Comparison of ENCODE assay signal across 8 cellular contexts in genomic region chr4:25861951-25862410, GRCh38. TPM values are rescaled to one million over a fixed set of nuclear protein-coding genes. Genes with fewer than 3 reads are reported as not detected.
DNase-seq lines count a peak whose midpoint lies in the region; ATAC-seq and TF ChIP-seq lines count a peak whose summit lies in the region.

No MANE protein-coding gene starts in this region.

- H3K9ac ChIP-seq in duodenal mucosa (ENCODE audit: low read depth in 1 of 2, low read length in 2 of 2) (peak overlapping the region; percentile 86 to 88), mucosa of rectum (ENCODE audit: low read depth in 1 of 2, low read length in 2 of 2) (peak overlapping the region; percentile 44 to 80)

- ATAC-seq in HG03442 (IDR thresholded peaks at IDR 0.05; ENCODE audit: unreplicated experiment) (peak; percentile 15), GM18861 (IDR thresholded peaks at IDR 0.05; ENCODE audit: unreplicated experiment) (no peak)

- H3K27me3 ChIP-seq in duodenal mucosa (ENCODE audit: control insufficient read depth in 1 of 2, insufficient read depth in 2 of 2, low read length in 2 of 2) = no peaks in the 10 kb centered on the region
- H3K27me3 ChIP-seq in mucosa of rectum (ENCODE audit: control insufficient read depth in 2 of 2, insufficient read depth in 2 of 2, low read length in 2 of 2) = no peaks in the 10 kb centered on the region
- H3K27me3 ChIP-seq in vagina = no peaks in the 10 kb centered on the region

- DNase-seq in activated gamma-delta T cell treated with Interleukin-2 at 50 U/mL for 16 hours = peak; percentile 11
- DNase-seq in activated gamma-delta T cell (lab: John Stamatoyannopoulos, UW) = no peak
- DNase-seq in vagina (ENCODE audit: extremely low spot score in 2 of 2) = no peak

- no peak for TF ChIP-seq POLR2A in vagina (IDR thresholded peaks at IDR 0.05)

- H3K4me3 ChIP-seq in duodenal mucosa (ENCODE audit: low read depth in 1 of 2, low read length in 2 of 2) (peak overlapping the region; percentile 78 to 84), mucosa of rectum (ENCODE audit: low read length in 2 of 2) (peak overlapping the region; percentile 77 to 85), vagina (peak overlapping the region; percentile 49 to 77)

- intact Hi-C loops in vagina (cut with DNase I) = no loop called here

- H3K4me1 ChIP-seq in duodenal mucosa (ENCODE audit: control insufficient read depth in 1 of 2, insufficient read depth in 2 of 2, low read length in 2 of 2) (peaks cover 58 to 62% of the 10 kb centered on the region in 2 donors), mucosa of rectum (ENCODE audit: control insufficient read depth in 2 of 2, insufficient read depth in 2 of 2, low read length in 2 of 2) (peaks cover 23 to 44% of the 10 kb centered on the region in 2 donors), vagina (peaks cover 14% of the 10 kb centered on the region)

- H3K27ac ChIP-seq in VCaP (peak overlapping the region; percentile 75), duodenal mucosa (ENCODE audit: low read depth, low read length) (peak overlapping the region; percentile 79), mucosa of rectum (ENCODE audit: low read depth in 2 of 2, low read length in 2 of 2) (peak overlapping the region; percentile 81 to 91), vagina (peak overlapping the region; percentile 31)

- H3K36me3 ChIP-seq in duodenal mucosa (ENCODE audit: control insufficient read depth in 1 of 2, insufficient read depth in 2 of 2, low read length in 2 of 2) (no peaks in the 10 kb centered on the region), mucosa of rectum (ENCODE audit: control insufficient read depth in 2 of 2, insufficient read depth in 2 of 2, low read length in 2 of 2) (no peaks in the 10 kb centered on the region), vagina (no peaks in the 10 kb centered on the region)

- H3K9me3 ChIP-seq in duodenal mucosa (ENCODE audit: control insufficient read depth in 1 of 2, low read length in 2 of 2) = no peaks in the 10 kb centered on the region
- H3K9me3 ChIP-seq in mucosa of rectum (ENCODE audit: control insufficient read depth in 2 of 2, low read length in 2 of 2) = no peaks in the 10 kb centered on the region
- no peaks in the 10 kb centered on the region for H3K9me3 ChIP-seq in vagina

- no peak for TF ChIP-seq CTCF in VCaP (conservative IDR thresholded peaks at IDR 0.05)
- TF ChIP-seq CTCF in vagina (IDR thresholded peaks at IDR 0.05) = no peak

RNA-seq across cellular contexts. Expression of gene SEL1L3, which starts 0.8 kb away (rescaled TPM):
- 8.3 TPM for total RNA-seq in vagina

RNA-seq across cellular contexts. Expression of gene SMIM20, which starts 52.0 kb away (rescaled TPM):
- total RNA-seq in vagina = 12.8 TPM

Comparison
In these comparisons a context has a peak if more than half of its experiments do, and no peak if none do; other contexts are left out.
1. H3K27ac ChIP-seq: peak in every context shown above with its lines; median percentile 86 in mucosa of rectum; 79 in duodenal mucosa; 75 in VCaP; 31 in vagina.